Comparison of ENCODE assay signal across 23 cellular contexts in genomic region chr19:38377052-38377451, GRCh38. TPM values are rescaled to one million over a fixed set of nuclear protein-coding genes. Genes with fewer than 3 reads are reported as not detected.
DNase-seq lines count a peak whose midpoint lies in the region; ATAC-seq and TF ChIP-seq lines count a peak whose summit lies in the region.
"Had no signal": no experiment of that assay in that cellular context is flagged by ENCODE, and none has a peak within 500 bp of the region (broad histone marks: within the 10 kb centered on the region; RNA-seq: fewer than 3 reads in every experiment).

No MANE protein-coding gene starts in this region.

- peaks cover 36% of the 10 kb centered on the region for H3K79me2 ChIP-seq in PC-3 (ENCODE audit: low read length)
- H3K79me2 ChIP-seq in hepatocyte: peaks cover 44% of the 10 kb centered on the region

- peaks cover 15% of the 10 kb centered on the region for H3K4me1 ChIP-seq in PC-3 (ENCODE audit: insufficient read depth, low read length)
- H3K4me1 ChIP-seq in hepatocyte (ENCODE audit: insufficient read depth): peaks cover 10% of the 10 kb centered on the region
- H3K4me1 ChIP-seq in skeletal muscle satellite cell (ENCODE audit: control insufficient read depth, insufficient read depth, low read length): peaks cover 18% of the 10 kb centered on the region

- ATAC-seq in PC-3: no peak
- ATAC-seq in GM21390 (IDR thresholded peaks at IDR 0.05; ENCODE audit: unreplicated experiment): no peak
- ATAC-seq in GM18498 (IDR thresholded peaks at IDR 0.05; ENCODE audit: unreplicated experiment): no peak

- BruUV-seq in PC-3 (replicated peaks; lab: Mats Ljungman, UMichigan): no TSS peak

- peaks cover 21% of the 10 kb centered on the region for H3K36me3 Mint-ChIP-seq in activated naive CD8-positive, alpha-beta T cell
- H3K36me3 Mint-ChIP-seq in activated naive CD8-positive, alpha-beta T cell treated with anti-CD3 and anti-CD28 coated beads for 36 hours: peaks cover 57% of the 10 kb centered on the region

- WGBS in hepatocyte (ENCODE audit: low lambda C conversion rate, missing lambda C conversion rate): 99% methylated on average over 4 of the region's 4 CpGs

- H3K9ac ChIP-seq in PC-3 (ENCODE audit: low read length): no peak overlapping the region
- H3K9ac ChIP-seq in skeletal muscle satellite cell (ENCODE audit: low read depth, low read length): no peak overlapping the region

- DNase-seq in activated naive CD8-positive, alpha-beta T cell treated with anti-CD3 and anti-CD28 coated beads for 36 hours: no peak
- DNase-seq in PC-3 (no peak), hepatocyte (ENCODE audit: low spot score) (no peak)
- no peak for DNase-seq in effector CD4-positive, alpha-beta T cell
- DNase-seq: activated CD4-positive, alpha-beta T cell treated with anti-CD3 and anti-CD28 coated beads for 4 hours; COR-L47; effector memory CD4-positive, alpha-beta T cell; GF-D8; hypothalamus; IMR-90; kidney glomerular epithelial cell; MV-4-11; NCI-H187 treated with DMSO at 0.1 percent for 48 hours; nucleus accumbens; SJCRH30; stimulated activated CD4-positive, alpha-beta T cell treated with anti-CD3 and anti-CD28 coated beads, Interleukin-4, amount 100 ng/mL, for 24 hours; T1000 had no signal

- H3K4me3 ChIP-seq in PC-3 (ENCODE audit: low read length): no peak overlapping the region; the same call in 1 of the 2 replicates
- no peak overlapping the region for H3K4me3 ChIP-seq in hepatocyte
- peak overlapping the region; percentile 95 for H3K4me3 ChIP-seq in skeletal muscle satellite cell (ENCODE audit: low read length)
- H3K4me3 ChIP-seq: SJCRH30, skin epidermis had no signal

- H3K27ac ChIP-seq in PC-3 (ENCODE audit: low read length) (no peak overlapping the region), hepatocyte (no peak overlapping the region)
- H3K27ac ChIP-seq: SJCRH30, skin epidermis had no signal

- H3K27me3 Mint-ChIP-seq in activated naive CD8-positive, alpha-beta T cell: no peaks in the 10 kb centered on the region
- no peaks in the 10 kb centered on the region for H3K27me3 Mint-ChIP-seq in activated naive CD8-positive, alpha-beta T cell treated with anti-CD3 and anti-CD28 coated beads for 36 hours

- H3K27me3 ChIP-seq in PC-3 (ENCODE audit: low read length) (no peaks in the 10 kb centered on the region), hepatocyte (no peaks in the 10 kb centered on the region), skeletal muscle satellite cell (ENCODE audit: control insufficient read depth, insufficient read depth, low read length) (no peaks in the 10 kb centered on the region)
- H3K27me3 ChIP-seq: SJCRH30 had no signal

- H3K9me3 Mint-ChIP-seq in activated naive CD8-positive, alpha-beta T cell (ENCODE audit: low read depth): no peaks in the 10 kb centered on the region
- no peaks in the 10 kb centered on the region for H3K9me3 Mint-ChIP-seq in activated naive CD8-positive, alpha-beta T cell treated with anti-CD3 and anti-CD28 coated beads for 36 hours
- H3K9me3 Mint-ChIP-seq: mesothelial cell of epicardium had no signal

- CTCF ChIA-PET in PC-3 (lab: Charles Lee): no interaction called here

- no peaks in the 10 kb centered on the region for H3F3A ChIP-seq in PC-3 (ENCODE audit: low read length, unreplicated experiment)

- H4K20me1 ChIP-seq in PC-3 (ENCODE audit: low read length) (peaks cover 16% of the 10 kb centered on the region; the same call in 1 of the 2 replicates), hepatocyte (ENCODE audit: insufficient read depth, poor library complexity, severe bottlenecking) (peaks cover 28% of the 10 kb centered on the region)

- H3K27ac Mint-ChIP-seq in activated naive CD8-positive, alpha-beta T cell: peak overlapping the region; percentile 61
- H3K27ac Mint-ChIP-seq in activated naive CD8-positive, alpha-beta T cell treated with anti-CD3 and anti-CD28 coated beads for 36 hours: no peak overlapping the region

- peak overlapping the region; percentile 99 for H3K4me3 Mint-ChIP-seq in activated naive CD8-positive, alpha-beta T cell
- H3K4me3 Mint-ChIP-seq in activated naive CD8-positive, alpha-beta T cell treated with anti-CD3 and anti-CD28 coated beads for 36 hours: no peak overlapping the region

- peaks cover 15% of the 10 kb centered on the region for H3K36me3 ChIP-seq in PC-3 (ENCODE audit: low read depth, low read length)
- H3K36me3 ChIP-seq in hepatocyte (replicated peaks; ENCODE audit: insufficient read depth, low read depth): no peaks in the 10 kb centered on the region
- H3K36me3 ChIP-seq in skeletal muscle satellite cell (ENCODE audit: insufficient read depth, low read length): peaks cover 48% of the 10 kb centered on the region

- no peaks in the 10 kb centered on the region for H3K9me3 ChIP-seq in PC-3 (ENCODE audit: low read length)
- no peaks in the 10 kb centered on the region for H3K9me3 ChIP-seq in hepatocyte (ENCODE audit: low read depth)
- no peaks in the 10 kb centered on the region for H3K9me3 ChIP-seq in skeletal muscle satellite cell (replicated peaks; ENCODE audit: low read length)
- H3K9me3 ChIP-seq: SJCRH30 had no signal

- TF ChIP-seq CTCF in PC-3 (conservative IDR thresholded peaks at IDR 0.05; ENCODE audit: low read depth, low read length) (no peak), hepatocyte (IDR thresholded peaks at IDR 0.05; ENCODE audit: poor library complexity) (no peak)

- no peak overlapping the region for H2AFZ ChIP-seq in PC-3 (ENCODE audit: low read length)
- H2AFZ ChIP-seq in hepatocyte: no peak overlapping the region

- POLR2A ChIA-PET in PC-3 (lab: Charles Lee; ENCODE audit: unreplicated experiment): no interaction called here

- H3K9me2 ChIP-seq in PC-3 (replicated peaks; ENCODE audit: low read length) (no peaks in the 10 kb centered on the region), hepatocyte (replicated peaks; ENCODE audit: insufficient read depth) (no peaks in the 10 kb centered on the region)

- intact Hi-C loops in PC-3 (cut with micrococcal nuclease): no loop called here

- peaks cover 25% of the 10 kb centered on the region for H3K4me1 Mint-ChIP-seq in activated naive CD8-positive, alpha-beta T cell (ENCODE audit: low read depth)
- H3K4me1 Mint-ChIP-seq in activated naive CD8-positive, alpha-beta T cell treated with anti-CD3 and anti-CD28 coated beads for 36 hours: peaks cover 15% of the 10 kb centered on the region

- H3K4me2 ChIP-seq in PC-3 (ENCODE audit: low read length) (peak overlapping the region; percentile 98; the same call in 1 of the 2 replicates), hepatocyte (peak overlapping the region; percentile 94), skeletal muscle satellite cell (ENCODE audit: low read length) (peak overlapping the region; percentile 89)

RNA-seq across cellular contexts. Expression of gene PSMD8, which starts 2.7 kb away (rescaled TPM):
- 100 to 1,000 TPM; 193 to 199 TPM for total RNA-seq in activated naive CD8-positive, alpha-beta T cell treated with anti-CD3 and anti-CD28 coated beads for 36 hours
- total RNA-seq in PC-3 (2014; rRNA removed) (290 and 367 TPM in 2 replicates), hepatocyte (250 and 263 TPM in 2 replicates)
- 278 and 312 TPM in 2 replicates for polyA plus RNA-seq in hepatocyte
- total RNA-seq in skeletal muscle satellite cell (2012; rRNA removed): 429 and 523 TPM in 2 replicates

RNA-seq across cellular contexts. Expression of gene GGN, which starts 10.8 kb away (rescaled TPM):
- total RNA-seq in activated naive CD8-positive, alpha-beta T cell treated with anti-CD3 and anti-CD28 coated beads for 36 hours: under 1 TPM in 1 of 2 experiments, not detected in 1; 0.14 TPM
- total RNA-seq in PC-3 (2014; rRNA removed) (0.29 and 0.73 TPM in 2 replicates), hepatocyte (0.12 and 0.60 TPM in 2 replicates)
- polyA plus RNA-seq in hepatocyte: 1.1 and 1.6 TPM in 2 replicates
- total RNA-seq in skeletal muscle satellite cell (2012; rRNA removed): under 0.01 and 0.25 TPM in 2 replicates

RNA-seq across cellular contexts. Expression of gene SPRED3, which starts 11.4 kb away (rescaled TPM):
- total RNA-seq in activated naive CD8-positive, alpha-beta T cell treated with anti-CD3 and anti-CD28 coated beads for 36 hours: under 1 TPM; 0.45 to 0.74 TPM
- total RNA-seq in PC-3 (2014; rRNA removed) (3.1 and 4.1 TPM in 2 replicates), hepatocyte (0.68 and 4.0 TPM in 2 replicates)
- 2.3 and 3.9 TPM in 2 replicates for polyA plus RNA-seq in hepatocyte
- 3.1 and 3.5 TPM in 2 replicates for total RNA-seq in skeletal muscle satellite cell (2012; rRNA removed)

RNA-seq across cellular contexts. Expression of gene FAM98C, which starts 25.8 kb away (rescaled TPM):
- total RNA-seq in activated naive CD8-positive, alpha-beta T cell treated with anti-CD3 and anti-CD28 coated beads for 36 hours: 1 to 10 TPM; 8.1 to 9.3 TPM
- total RNA-seq in PC-3 (2014; rRNA removed) (23.5 and 53.6 TPM in 2 replicates), hepatocyte (9.9 and 17.3 TPM in 2 replicates)
- 20.2 and 27.7 TPM in 2 replicates for polyA plus RNA-seq in hepatocyte
- 8.9 and 9.6 TPM in 2 replicates for total RNA-seq in skeletal muscle satellite cell (2012; rRNA removed)

RNA-seq across cellular contexts. Expression of gene CATSPERG, which starts 41.4 kb away (rescaled TPM):
- 1 to 10 TPM; 1.9 to 2.1 TPM for total RNA-seq in activated naive CD8-positive, alpha-beta T cell treated with anti-CD3 and anti-CD28 coated beads for 36 hours
- total RNA-seq in PC-3 (2014; rRNA removed) (0.44 and 2.5 TPM in 2 replicates), hepatocyte (14.5 and 19.1 TPM in 2 replicates)
- 26.1 and 38.0 TPM in 2 replicates for polyA plus RNA-seq in hepatocyte
- 0.22 TPM in 1 of 2 replicates, not detected in the other for total RNA-seq in skeletal muscle satellite cell (2012; rRNA removed)
